Comparison of ENCODE assay signal across 22 cellular contexts in genomic region chr12:87117516-87117915, GRCh38.
DNase-seq lines count a peak whose midpoint lies in the region; FAIRE-seq and TF ChIP-seq lines count a peak whose summit lies in the region.
"Had no signal": no experiment of that assay in that cellular context is flagged by ENCODE, and none has a peak within 500 bp of the region (broad histone marks: within the 10 kb centered on the region; RNA-seq: fewer than 3 reads in every experiment).

No MANE protein-coding gene starts in this region.

- H3K36me3 ChIP-seq in HUES6 (ENCODE audit: control insufficient read depth, insufficient read depth, low read length) (no peaks in the 10 kb centered on the region), parathyroid adenoma (ENCODE audit: control insufficient read depth, insufficient read depth, low read length) (no peaks in the 10 kb centered on the region)

- H3K27ac ChIP-seq in HUES6 (ENCODE audit: low read depth, low read length) (peak overlapping the region; percentile 46; the same call in 1 of the 2 replicates), parathyroid adenoma (no peak overlapping the region)
- H3K27ac ChIP-seq: PC-9, RWPE1 had no signal

- peak; percentile 23 for FAIRE-seq in endometrium (lab: Jason Lieb, UNC)
- FAIRE-seq: GM12891 had no signal

- H2AFZ ChIP-seq in parathyroid adenoma, result no peak overlapping the region
- H2AFZ ChIP-seq: PC-9 had no signal

- TF ChIP-seq CTCF in parathyroid adenoma (IDR thresholded peaks at IDR 0.05), result no peak

- H3K9me3 ChIP-seq in HUES6 (ENCODE audit: control insufficient read depth, insufficient read depth, low read depth, low read length) (no peaks in the 10 kb centered on the region), parathyroid adenoma (ENCODE audit: control insufficient read depth, low read length) (peaks cover 2% of the 10 kb centered on the region)

- no peak overlapping the region for H3K4me3 ChIP-seq in HUES6 (ENCODE audit: low read depth, low read length)
- no peak overlapping the region for H3K4me3 ChIP-seq in parathyroid adenoma (ENCODE audit: low read depth, low read length)
- H3K4me3 ChIP-seq: PC-9 had no signal

- peak overlapping the region; percentile 51 for H3K4me2 ChIP-seq in parathyroid adenoma (ENCODE audit: low read length)
- H3K4me2 ChIP-seq: PC-9 had no signal

- H3K9ac ChIP-seq in HUES6 (ENCODE audit: low read length), result no peak overlapping the region
- no peak overlapping the region for H3K9ac ChIP-seq in parathyroid adenoma

- H3K79me2 ChIP-seq in parathyroid adenoma, result no peaks in the 10 kb centered on the region

- H3K27me3 ChIP-seq in HUES6 (ENCODE audit: control insufficient read depth, insufficient read depth, low read length), result no peaks in the 10 kb centered on the region
- H3K27me3 ChIP-seq in parathyroid adenoma (ENCODE audit: control insufficient read depth, insufficient read depth, low read length), result no peaks in the 10 kb centered on the region

- DNase-seq in DMS153 (lab: John Stamatoyannopoulos, UW), result peak; percentile 9
- no peak for DNase-seq in DMS153 treated with DMSO at 0.1 percent for 48 hours (lab: John Stamatoyannopoulos, UW; ENCODE audit: unreplicated experiment)
- DNase-seq in NCI-H2171 treated with DMSO at 0.1 percent for 48 hours (lab: John Stamatoyannopoulos, UW), result no peak
- no peak for DNase-seq in activated T-cell treated with anti-CD3 and anti-CD28 coated beads for 4 hours
- no peak for DNase-seq in cerebellar cortex (ENCODE audit: low spot score)
- DNase-seq: 8988T, DMS79, EL, GF-D8, GOT3, MV-4-11, NCI-H1105, NCI-H1436 treated with DMSO at 0.1 percent for 48 hours, NCI-H187 treated with DMSO at 0.1 percent for 48 hours, NCI-H524, PC-9, SHP77 had no signal

- H3K4me1 ChIP-seq in HUES6 (ENCODE audit: control insufficient read depth, insufficient read depth, low read length) (peaks cover 11% of the 10 kb centered on the region; the same call in 1 of the 2 replicates), parathyroid adenoma (no peaks in the 10 kb centered on the region)
